In genomic region chr4:58127680-58128079, GRCh38 we compare ENCODE assay signal across 32 cellular contexts.
"Had no signal": no experiment of that assay in that cellular context is flagged by ENCODE, and none has a peak within 500 bp of the region (broad histone marks: within the 10 kb centered on the region; RNA-seq: fewer than 3 reads in every experiment).

No MANE protein-coding gene starts in this region.

- H3K27ac ChIP-seq: ascending aorta, cardiac muscle cell had no signal

- H3K27me3 ChIP-seq: ascending aorta, cardiac muscle cell had no signal

- DNase-seq: activated B cell treated with CpG ODN at 0.5 μM for 24 hours; activated CD4-positive, alpha-beta memory T cell treated with anti-CD3 and anti-CD28 coated beads for 36 hours; activated CD4-positive, alpha-beta T cell treated with anti-CD3 and anti-CD28 coated beads for 4 hours; activated CD4-positive, alpha-beta T cell treated with anti-CD3 and anti-CD28 coated beads, Interleukin-2, amount 10 ng/mL, durations not matched to agents 24 days and 14 days; activated CD4-positive, alpha-beta T cell treated with anti-CD3 and anti-CD28 coated beads, Interleukin-2, amount 50 U/mL, for 1 hour; activated CD4-positive, alpha-beta T cell treated with anti-CD3 and anti-CD28 coated beads, Interleukin-2, amount 50 U/mL, for 4 hours; activated CD4-positive, CD25-positive, alpha-beta regulatory T cell treated with anti-CD3 and anti-CD28 coated beads, Interleukin-2, amount 50 U/mL, for 72 hours; activated CD8-positive, alpha-beta memory T cell treated with anti-CD3 and anti-CD28 coated beads, Interleukin-2, amount 50 U/mL, for 4 hours; activated CD8-positive, alpha-beta T cell treated with anti-CD3 and anti-CD28 coated beads for 36 hours; activated effector memory CD4-positive, alpha-beta T cell treated with anti-CD3 and anti-CD28 coated beads, Interleukin-2, amount 50 U/mL, for 16 hours; activated gamma-delta T cell treated with Interleukin-2 at 50 U/mL for 16 hours; activated naive CD4-positive, alpha-beta T cell; activated naive CD4-positive, alpha-beta T cell treated with anti-CD3 and anti-CD28 coated beads for 36 hours; activated naive CD4-positive, alpha-beta T cell treated with anti-CD3 and anti-CD28 coated beads, Interleukin-2, amount 50 U/mL, for 16 hours; activated naive CD8-positive, alpha-beta T cell treated with anti-CD3 and anti-CD28 coated beads, Interleukin-2, amount 10 ng/mL, durations not matched to agents 7 days and 5 days; activated naive CD8-positive, alpha-beta T cell treated with anti-CD3 and anti-CD28 coated beads, Interleukin-2, amount 50 U/mL, for 24 hours; activated T-cell treated with anti-CD3 and anti-CD28 coated beads for 4 hours; activated T-cell treated with anti-CD3 and anti-CD28 coated beads, Interleukin-2, amount 50 U/mL, for 1 hour; activated T-cell treated with anti-CD3 and anti-CD28 coated beads, Interleukin-2, amount 50 U/mL, for 4 hours; activated T-cell treated with anti-CD3 and anti-CD28 coated beads, Interleukin-2, amount 50 U/mL, for 72 hours; amygdala; anterior cingulate cortex; caudate nucleus; cerebellar nuclear complex; T-helper 1 cell; T-helper 2 cell; T-helper 9 cell had no signal

- H3K36me3 ChIP-seq: ascending aorta, cardiac muscle cell had no signal

- H3K9me3 ChIP-seq: ascending aorta had no signal

- FAIRE-seq: bronchial epithelial cell, TTC549 had no signal

- ATAC-seq: activated CD8-positive, alpha-beta T cell treated with anti-CD3 and anti-CD28 coated beads for 36 hours; activated naive CD8-positive, alpha-beta T cell treated with anti-CD3 and anti-CD28 coated beads, Interleukin-2, amount 50 U/mL, for 24 hours; activated T-cell treated with anti-CD3 and anti-CD28 coated beads, Interleukin-2, amount 50 U/mL, for 4 hours; activated T-cell treated with anti-CD3 and anti-CD28 coated beads, Interleukin-2, amount 50 U/mL, for 72 hours; activated T-helper 17 cell treated with anti-CD3 and anti-CD28 coated beads, Interleukin-2, amount 50 U/mL, for 72 hours had no signal

- H3K4me3 ChIP-seq: ascending aorta, cardiac muscle cell had no signal
